In the genomic region with DNA sequence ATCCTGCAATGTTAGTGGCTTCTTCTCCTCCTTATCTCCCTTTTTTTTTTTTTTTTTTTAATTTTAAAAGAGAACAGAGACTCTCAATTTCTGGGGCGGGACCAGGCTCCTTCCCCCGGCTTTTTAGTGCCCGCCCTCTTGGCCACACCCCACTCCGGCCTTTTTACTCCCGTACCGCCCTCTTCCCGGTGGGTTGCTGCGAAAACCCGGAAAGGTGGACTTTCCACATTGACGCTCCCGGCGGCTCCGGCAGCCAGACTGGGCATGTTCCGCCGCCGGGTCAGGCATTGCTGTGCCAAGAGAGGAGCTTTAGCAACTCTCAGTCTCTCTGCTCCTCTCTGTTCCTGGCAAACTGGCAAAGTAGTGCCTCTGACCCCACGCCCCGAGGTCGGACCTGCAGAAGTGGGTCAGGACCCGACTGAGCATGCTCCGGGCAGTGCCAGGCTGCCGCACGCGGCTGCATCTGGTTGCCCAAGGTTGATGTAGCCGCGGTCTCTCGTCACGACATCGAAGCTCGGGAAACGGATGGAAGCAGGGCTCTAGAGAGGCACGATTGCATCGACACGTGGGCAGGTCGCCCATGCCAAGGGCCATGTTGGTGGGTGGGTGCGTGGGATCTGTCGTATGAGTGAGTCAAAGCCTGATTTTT, we compare ENCODE assay signal across 8 cellular contexts. TPM values are rescaled to one million over a fixed set of nuclear protein-coding genes. Genes with fewer than 3 reads are reported as not detected.
DNase-seq lines count a peak whose midpoint lies in the region; ATAC-seq and TF ChIP-seq lines count a peak whose summit lies in the region.

No MANE protein-coding gene starts in this region.

- no peaks in the 10 kb centered on the region for H3K36me3 ChIP-seq in effector memory CD4-positive, alpha-beta T cell (ENCODE audit: control insufficient read depth, insufficient read depth, low read length)
- no peaks in the 10 kb centered on the region for H3K36me3 ChIP-seq in lower lobe of right lung

- no peaks in the 10 kb centered on the region for H3K9me3 ChIP-seq in effector memory CD4-positive, alpha-beta T cell (ENCODE audit: control insufficient read depth, low read length)
- H3K9me3 ChIP-seq in lower lobe of right lung = no peaks in the 10 kb centered on the region

- DNase-seq in C1 segment of cervical spinal cord (lab: John Stamatoyannopoulos, UW) (peak; percentile 45 to 91 (median 88)), NCI-H774 (lab: John Stamatoyannopoulos, UW) (peak; percentile 76), lower lobe of right lung (peak; percentile 93)
- peak; percentile 72 to 77 for DNase-seq in activated CD8-positive, alpha-beta memory T cell treated with anti-CD3 and anti-CD28 coated beads for 4 hours (ENCODE audit: low read depth in 2 of 2)
- DNase-seq in effector memory CD4-positive, alpha-beta T cell = peak; percentile 76 to 84 (median 80)
- DNase-seq in stimulated activated CD4-positive, alpha-beta T cell treated with anti-CD3 and anti-CD28 coated beads, Interleukin-4, amount 100 ng/mL, for 4 hours = peak; percentile 86 to 92

- H3K27ac ChIP-seq in effector memory CD4-positive, alpha-beta T cell (ENCODE audit: insufficient read depth, low read length, poor library complexity, severe bottlenecking) = peak overlapping the region; percentile 76
- H3K27ac ChIP-seq in lower lobe of right lung = peak overlapping the region; percentile 88

- intact Hi-C loops in lower lobe of right lung (cut with DNase I) = no loop called here

- TF ChIP-seq CTCF in lower lobe of right lung (IDR thresholded peaks at IDR 0.05) = no peak

- peak overlapping the region; percentile 84 for H3K4me3 ChIP-seq in effector memory CD4-positive, alpha-beta T cell (ENCODE audit: insufficient read depth, low read depth, low read length, poor library complexity, severe bottlenecking)
- peak overlapping the region; percentile 95 for H3K4me3 ChIP-seq in lower lobe of right lung

- peak; percentile 62 for ATAC-seq in GM19397 (IDR thresholded peaks at IDR 0.05; ENCODE audit: unreplicated experiment)
- peak; percentile 62 for ATAC-seq in HG03521 (IDR thresholded peaks at IDR 0.05; ENCODE audit: unreplicated experiment)
- ATAC-seq in lower lobe of right lung = peak; percentile 96 to 97

- H3K27me3 ChIP-seq in effector memory CD4-positive, alpha-beta T cell (replicated peaks; ENCODE audit: control insufficient read depth, insufficient read depth, low read length, poor library complexity, severe bottlenecking) = no peaks in the 10 kb centered on the region
- H3K27me3 ChIP-seq in lower lobe of right lung (ENCODE audit: low read depth) = peaks cover 5% of the 10 kb centered on the region

- H3K4me1 ChIP-seq in effector memory CD4-positive, alpha-beta T cell (ENCODE audit: control insufficient read depth, insufficient read depth, low read length, poor library complexity, severe bottlenecking) = no peaks in the 10 kb centered on the region
- peaks cover 5% of the 10 kb centered on the region for H3K4me1 ChIP-seq in lower lobe of right lung

RNA-seq across cellular contexts. Expression of a gene that starts 1.1 kb away (rescaled TPM):
- total RNA-seq in lower lobe of right lung = 7.2 TPM

Comparison
In these comparisons a context has a peak if more than half of its experiments do, and no peak if none do; other contexts are left out.
1. Peak in every context shown above with its lines: DNase-seq, ATAC-seq, H3K4me3 ChIP-seq and H3K27ac ChIP-seq.